ENCODE assay signal across 1 cellular context in the genomic region with DNA sequence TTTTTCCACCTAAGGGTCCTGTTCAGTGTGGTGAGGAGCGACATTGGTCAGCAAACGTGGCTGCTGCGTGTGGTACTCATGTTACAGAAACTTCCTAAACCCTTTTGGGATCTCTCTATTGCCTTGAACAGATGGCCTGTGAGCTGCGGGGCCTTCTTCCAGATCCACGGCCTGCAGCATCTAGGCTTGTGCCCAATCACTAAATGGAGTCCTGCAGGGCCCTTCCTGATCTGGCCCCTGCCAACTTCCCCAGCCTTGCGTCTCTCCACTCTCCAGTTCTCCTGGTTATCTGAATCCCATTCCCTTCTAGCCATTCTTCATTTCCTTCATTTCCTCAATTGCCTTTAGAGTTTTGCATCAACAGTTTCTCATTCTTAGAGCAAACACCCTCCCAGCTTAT.
TF ChIP-seq lines count a peak whose summit lies in the region.

No MANE protein-coding gene starts in this region.

TF ChIP-seq in IMR-90, 13 proteins besides CTCF, POLR2A, EP300 and RAD21:
- TF ChIP-seq, protein P1, sequence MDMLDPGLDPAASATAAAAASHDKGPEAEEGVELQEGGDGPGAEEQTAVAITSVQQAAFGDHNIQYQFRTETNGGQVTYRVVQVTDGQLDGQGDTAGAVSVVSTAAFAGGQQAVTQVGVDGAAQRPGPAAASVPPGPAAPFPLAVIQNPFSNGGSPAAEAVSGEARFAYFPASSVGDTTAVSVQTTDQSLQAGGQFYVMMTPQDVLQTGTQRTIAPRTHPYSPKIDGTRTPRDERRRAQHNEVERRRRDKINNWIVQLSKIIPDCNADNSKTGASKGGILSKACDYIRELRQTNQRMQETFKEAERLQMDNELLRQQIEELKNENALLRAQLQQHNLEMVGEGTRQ (IDR thresholded peaks at IDR 0.05; ENCODE audit: low read depth, low read length): no peak
- TF ChIP-seq CHD1 (IDR thresholded peaks at IDR 0.05; ENCODE audit: low read depth, low read length) (no peak), NFE2L2 (IDR thresholded peaks at IDR 0.05; ENCODE audit: low read depth, low read length) (no peak), MAFK (IDR thresholded peaks at IDR 0.05; ENCODE audit: low read depth, low read length) (no peak)
